9 cellular contexts compared by ENCODE assay signal in the genomic region with DNA sequence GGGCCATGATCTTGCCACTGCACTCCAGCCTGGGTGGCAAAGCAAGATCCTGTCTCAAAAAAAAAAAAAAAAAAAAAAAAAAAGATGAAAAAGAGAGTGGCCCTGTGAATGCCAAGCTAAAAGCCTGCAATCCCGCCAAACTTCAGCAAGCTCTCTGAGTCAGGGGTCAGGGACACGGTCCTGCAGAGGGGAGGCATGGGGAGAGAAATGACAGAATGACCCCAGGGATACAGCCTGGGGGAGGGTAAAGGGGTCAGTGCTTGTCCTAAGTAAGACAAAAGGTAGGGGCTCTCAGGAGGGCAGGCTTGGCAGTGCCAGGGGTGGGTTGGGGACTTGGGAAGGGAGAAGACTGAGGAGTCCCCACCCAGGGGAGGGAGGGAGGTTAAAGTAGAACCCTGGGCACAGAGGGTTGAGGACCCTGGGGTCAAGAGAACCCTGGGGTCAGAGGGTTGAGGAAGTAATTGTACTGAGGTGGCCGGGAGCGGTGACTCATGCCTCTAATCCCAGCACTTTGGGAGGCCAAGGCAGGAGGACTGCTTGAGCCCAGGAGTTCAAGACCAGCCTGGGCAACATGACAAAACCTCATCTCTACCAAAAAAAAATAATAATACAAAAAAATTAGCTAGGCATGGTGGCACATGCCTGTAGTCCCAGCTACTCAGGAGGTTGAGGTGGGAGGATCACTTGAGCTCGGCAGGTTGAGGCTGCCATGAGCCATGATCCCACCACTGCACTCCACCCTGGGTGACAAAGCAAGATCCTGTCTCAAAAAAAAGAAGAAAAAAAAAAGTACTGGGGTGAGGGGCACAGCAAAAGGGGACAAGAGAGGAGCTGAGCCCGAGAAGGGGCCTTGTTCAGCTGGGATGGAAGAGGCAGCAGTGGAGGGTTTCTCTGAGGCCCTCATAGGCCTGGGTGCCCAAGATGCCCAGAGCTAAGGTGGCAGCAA. TPM values are rescaled to one million over a fixed set of nuclear protein-coding genes. Genes with fewer than 3 reads are reported as not detected.
A peak's percentile ranks its signal among the peaks of the same experiment; 100 is the strongest.
DNase-seq lines count a peak whose midpoint lies in the region; ATAC-seq, FAIRE-seq and TF ChIP-seq lines count a peak whose summit lies in the region.
"Had no signal": no experiment of that assay in that cellular context is flagged by ENCODE, and none has a peak within 500 bp of the region (broad histone marks: within the 10 kb centered on the region; RNA-seq: fewer than 3 reads in every experiment).

No MANE protein-coding gene starts in this region.

- no peak for ATAC-seq in stimulated activated effector memory CD8-positive, alpha-beta T cell treated with anti-CD3 and anti-CD28 coated beads, Interleukin-12 subunit alpha, Interleukin-12 subunit beta, amount 100 ng/mL, for 72 hours
- no peak for ATAC-seq in mucosa of descending colon

- H2AFZ ChIP-seq in GM23248, result no peak overlapping the region

- H4K20me1 ChIP-seq in GM23248 (ENCODE audit: insufficient read depth), result no peaks in the 10 kb centered on the region

- H3K4me2 ChIP-seq in GM23248 (ENCODE audit: unreplicated experiment), result peak overlapping the region; percentile 23

- H3K4me3 ChIP-seq in GM23248, result no peak overlapping the region
- H3K4me3 ChIP-seq in adipocyte (ENCODE audit: low read length), result no peak overlapping the region
- no peak overlapping the region for H3K4me3 ChIP-seq in kidney (ENCODE audit: low read length in 2 of 2)
- H3K4me3 ChIP-seq in CD8-positive, alpha-beta memory T cell (ENCODE audit: low read length), result no peak overlapping the region
- no peak overlapping the region for H3K4me3 ChIP-seq in mucosa of descending colon

- H3K36me3 Mint-ChIP-seq in stimulated activated effector memory CD8-positive, alpha-beta T cell treated with anti-CD3 and anti-CD28 coated beads, Interleukin-12 subunit alpha, Interleukin-12 subunit beta, amount 100 ng/mL, for 72 hours, result peaks cover 52% of the 10 kb centered on the region
- peaks cover 0 to 7% (median 0%) of the 10 kb centered on the region in 3 donors for H3K36me3 Mint-ChIP-seq in CD8-positive, alpha-beta memory T cell

- peak overlapping the region; percentile 29 for H3K27ac Mint-ChIP-seq in stimulated activated effector memory CD8-positive, alpha-beta T cell treated with anti-CD3 and anti-CD28 coated beads, Interleukin-12 subunit alpha, Interleukin-12 subunit beta, amount 100 ng/mL, for 72 hours
- H3K27ac Mint-ChIP-seq in CD8-positive, alpha-beta memory T cell, result peak overlapping the region in 2 of 8 donors; percentile 72 to 93

- no peaks in the 10 kb centered on the region for H3K9me3 Mint-ChIP-seq in stimulated activated effector memory CD8-positive, alpha-beta T cell treated with anti-CD3 and anti-CD28 coated beads, Interleukin-12 subunit alpha, Interleukin-12 subunit beta, amount 100 ng/mL, for 72 hours
- no peaks in the 10 kb centered on the region for H3K9me3 Mint-ChIP-seq in CD8-positive, alpha-beta memory T cell

- peaks cover 28% of the 10 kb centered on the region for H3K4me1 ChIP-seq in GM23248 (ENCODE audit: insufficient read depth)
- peaks cover 53% of the 10 kb centered on the region for H3K4me1 ChIP-seq in adipocyte (ENCODE audit: control insufficient read depth, insufficient read depth, low read length)
- peaks cover 28 to 53% of the 10 kb centered on the region in 2 donors for H3K4me1 ChIP-seq in kidney (ENCODE audit: control insufficient read depth in 1 of 2, insufficient read depth in 1 of 2, low read depth in 1 of 2, low read length in 2 of 2)
- peaks cover 5% of the 10 kb centered on the region for H3K4me1 ChIP-seq in CD8-positive, alpha-beta memory T cell (ENCODE audit: insufficient read depth, low read length)
- peaks cover 37% of the 10 kb centered on the region for H3K4me1 ChIP-seq in mucosa of descending colon (ENCODE audit: low read depth)

- 40 to 55% methylated on average over 6 of the region's 6 CpGs for WGBS in GM23248 (ENCODE audit: low coverage in 1 of 2, low lambda C conversion rate in 2 of 2, missing lambda C conversion rate in 2 of 2), 2 experiments

- no peak for TF ChIP-seq CTCF in kidney (IDR thresholded peaks at IDR 0.05; ENCODE audit: borderline replicate concordance, extremely low read depth, insufficient read depth)
- TF ChIP-seq CTCF in mucosa of descending colon (IDR thresholded peaks at IDR 0.05), result no peak

- H3K27ac ChIP-seq in GM23248 (peak overlapping the region; percentile 48), kidney (ENCODE audit: low read depth in 2 of 2, low read length in 2 of 2) (peak overlapping the region; percentile 91 to 94)
- H3K27ac ChIP-seq in CD8-positive, alpha-beta memory T cell (ENCODE audit: low read depth, low read length), result no peak overlapping the region

- H3K27me3 ChIP-seq in GM23248 (replicated peaks; ENCODE audit: insufficient read depth) (no peaks in the 10 kb centered on the region), adipocyte (replicated peaks; ENCODE audit: control insufficient read depth, insufficient read depth, low read length) (no peaks in the 10 kb centered on the region)
- no peaks in the 10 kb centered on the region for H3K27me3 ChIP-seq in CD8-positive, alpha-beta memory T cell (ENCODE audit: insufficient read depth, low read length, poor library complexity, severe bottlenecking)

- POLR2A ChIA-PET in CD8-positive, alpha-beta memory T cell (lab: Charles Lee), result interaction anchor here (0.5 to 0.6 kb wide), 2 partner anchors 20 to 149 kb away, joined by 3 to 5 read pairs; no protein-coding TSS in a partner anchor

- intact Hi-C loops in kidney (cut with DNase I), result no loop called here
- intact Hi-C loops in mucosa of descending colon (cut with DNase I, micrococcal nuclease), result no loop called here

- DNase-seq in GM23248, result peak; percentile 53
- DNase-seq in adipocyte (ENCODE audit: low read depth), result no peak
- no peak for DNase-seq in kidney
- DNase-seq in stimulated activated effector memory CD8-positive, alpha-beta T cell treated with anti-CD3 and anti-CD28 coated beads, Interleukin-12 subunit alpha, Interleukin-12 subunit beta, amount 100 ng/mL, for 72 hours (ENCODE audit: low spot score in 2 of 2), result no peak
- no peak for DNase-seq in CD8-positive, alpha-beta memory T cell
- no peak for DNase-seq in stimulated activated CD8-positive, alpha-beta memory T cell treated with anti-CD3 and anti-CD28 coated beads, Interleukin-4, amount 100 ng/mL, for 48 hours
- no peak for DNase-seq in LoVo (ENCODE audit: low spot score)
- DNase-seq in mucosa of descending colon, result no peak
- DNase-seq: NCI-H2081 treated with DMSO at 0.1 percent for 48 hours had no signal

- H3K9me2 ChIP-seq in GM23248 (ENCODE audit: insufficient read depth), result no peaks in the 10 kb centered on the region

- H3K9ac ChIP-seq in GM23248 (peak overlapping the region; percentile 41; the same call in 1 of the 2 replicates), adipocyte (ENCODE audit: low read length) (peak overlapping the region; percentile 38), kidney (ENCODE audit: low read length in 2 of 2) (peak overlapping the region; percentile 8 to 34)

- H3K79me2 ChIP-seq in GM23248 (ENCODE audit: insufficient read depth), result no peaks in the 10 kb centered on the region

- in situ Hi-C loops in GM23248 (cut with MboI), result no loop called here

- FAIRE-seq in kidney (lab: Jason Lieb, UNC), result no peak

- H3K9me3 ChIP-seq in GM23248 (ENCODE audit: low read depth) (no peaks in the 10 kb centered on the region), adipocyte (ENCODE audit: control insufficient read depth, low read length) (no peaks in the 10 kb centered on the region), kidney (ENCODE audit: control insufficient read depth in 1 of 2, low read length in 2 of 2) (no peaks in the 10 kb centered on the region), mucosa of descending colon (no peaks in the 10 kb centered on the region)
- no peaks in the 10 kb centered on the region for H3K9me3 ChIP-seq in CD8-positive, alpha-beta memory T cell (ENCODE audit: low read length)

- peaks cover 0 to 6% of the 10 kb centered on the region in 2 donors for H3K27me3 Mint-ChIP-seq in CD8-positive, alpha-beta memory T cell

- H3F3A ChIP-seq in GM23248 (ENCODE audit: insufficient read depth), result peaks cover 19% of the 10 kb centered on the region

- CTCF ChIA-PET in CD8-positive, alpha-beta memory T cell (lab: Charles Lee), result interaction anchor here (0.6 to 2.3 kb wide), 10 partner anchors 11 to 149 kb away, joined by 3 to 9 read pairs (median 4); no protein-coding TSS in a partner anchor

- H3K4me1 Mint-ChIP-seq in stimulated activated effector memory CD8-positive, alpha-beta T cell treated with anti-CD3 and anti-CD28 coated beads, Interleukin-12 subunit alpha, Interleukin-12 subunit beta, amount 100 ng/mL, for 72 hours, result peaks cover 11% of the 10 kb centered on the region
- H3K4me1 Mint-ChIP-seq in CD8-positive, alpha-beta memory T cell, result peaks cover 0 to 9% (median 5%) of the 10 kb centered on the region in 3 donors

- H3K36me3 ChIP-seq in GM23248 (ENCODE audit: low read depth) (no peaks in the 10 kb centered on the region), adipocyte (ENCODE audit: control insufficient read depth, insufficient read depth, low read length, severe bottlenecking) (peaks cover under 1% of the 10 kb centered on the region), kidney (ENCODE audit: control insufficient read depth in 1 of 2, insufficient read depth in 2 of 2, low read length in 2 of 2) (no peaks in the 10 kb centered on the region), mucosa of descending colon (ENCODE audit: low read depth) (no peaks in the 10 kb centered on the region)
- H3K36me3 ChIP-seq in CD8-positive, alpha-beta memory T cell (ENCODE audit: insufficient read depth, low read length), result no peaks in the 10 kb centered on the region

- H3K4me3 Mint-ChIP-seq in stimulated activated effector memory CD8-positive, alpha-beta T cell treated with anti-CD3 and anti-CD28 coated beads, Interleukin-12 subunit alpha, Interleukin-12 subunit beta, amount 100 ng/mL, for 72 hours, result no peak overlapping the region
- H3K4me3 Mint-ChIP-seq in CD8-positive, alpha-beta memory T cell, result no peak overlapping the region

RNA-seq across cellular contexts. Expression of gene SEMA3B, which starts 5.2 kb away (rescaled TPM):
- total RNA-seq in GM23248 (2014; rRNA removed; shearing (Covaris generic)), result 8.8 and 13.3 TPM in 2 replicates
- polyA plus RNA-seq in GM23248 (2016; fragmentation: Nextera tagmentation; extraction: Ambion mirVana), result 7.6 and 8.4 TPM in 2 replicates
- total RNA-seq in kidney, result 96.1 TPM
- polyA plus RNA-seq in kidney (ENCODE audit: insufficient read depth, low read depth, low replicate concordance), result 99.9 TPM
- total RNA-seq in CD8-positive, alpha-beta memory T cell, result under 1 TPM in 1 of 2 experiments, not detected in 1; 0.22 TPM
- not detected for polyA plus RNA-seq in CD8-positive, alpha-beta memory T cell
- 100 to 1,000 TPM in 1 of 3 donors, 10 to 100 TPM in 2; 42.0 to 129 (median 59.2) TPM for total RNA-seq in mucosa of descending colon

RNA-seq across cellular contexts. Expression of gene LSMEM2, which starts 15.2 kb away (rescaled TPM):
- total RNA-seq in GM23248 (2014; rRNA removed; shearing (Covaris generic)), result not detected in 2 replicates
- polyA plus RNA-seq in GM23248 (2016; fragmentation: Nextera tagmentation; extraction: Ambion mirVana), result not detected in 2 replicates
- 0.22 TPM for total RNA-seq in kidney
- polyA plus RNA-seq in kidney (ENCODE audit: insufficient read depth, low read depth, low replicate concordance), result 0.62 TPM
- not detected for total RNA-seq in CD8-positive, alpha-beta memory T cell
- polyA plus RNA-seq in CD8-positive, alpha-beta memory T cell, result not detected
- under 1 TPM in 1 of 3 donors, not detected in 2; 0.32 TPM for total RNA-seq in mucosa of descending colon

RNA-seq across cellular contexts. Expression of gene GNAI2, which starts 27.7 kb away (rescaled TPM):
- 393 and 427 TPM in 2 replicates for total RNA-seq in GM23248 (2014; rRNA removed; shearing (Covaris generic))
- 424 and 426 TPM in 2 replicates for polyA plus RNA-seq in GM23248 (2016; fragmentation: Nextera tagmentation; extraction: Ambion mirVana)
- total RNA-seq in kidney, result 245 TPM
- polyA plus RNA-seq in kidney (ENCODE audit: insufficient read depth, low read depth, low replicate concordance), result 141 TPM
- total RNA-seq in CD8-positive, alpha-beta memory T cell, result 100 to 1,000 TPM; 259 to 265 TPM
- 665 TPM for polyA plus RNA-seq in CD8-positive, alpha-beta memory T cell
- total RNA-seq in mucosa of descending colon, result 100 to 1,000 TPM in 1 of 3 donors, 10 to 100 TPM in 2; 47.0 to 190 (median 96.4) TPM

RNA-seq across cellular contexts. Expression of gene IFRD2, which starts 28.5 kb away (rescaled TPM):
- total RNA-seq in GM23248 (2014; rRNA removed; shearing (Covaris generic)), result 86.6 and 90.2 TPM in 2 replicates
- polyA plus RNA-seq in GM23248 (2016; fragmentation: Nextera tagmentation; extraction: Ambion mirVana) (85.4 and 90.6 TPM in 2 replicates), kidney (ENCODE audit: insufficient read depth, low read depth, low replicate concordance) (54.1 TPM)
- total RNA-seq in kidney (78.1 TPM), mucosa of descending colon (10 to 100 TPM; 54.8 to 59.8 (median 57.0) TPM)
- total RNA-seq in CD8-positive, alpha-beta memory T cell, result 100 to 1,000 TPM; 191 to 192 TPM
- 66.8 TPM for polyA plus RNA-seq in CD8-positive, alpha-beta memory T cell

RNA-seq across cellular contexts. Expression of gene HYAL3, which starts 35.5 kb away (rescaled TPM):
- total RNA-seq in GM23248 (2014; rRNA removed; shearing (Covaris generic)), result 3.0 and 9.6 TPM in 2 replicates
- 5.7 and 7.6 TPM in 2 replicates for polyA plus RNA-seq in GM23248 (2016; fragmentation: Nextera tagmentation; extraction: Ambion mirVana)
- total RNA-seq in kidney, result 2.0 TPM
- polyA plus RNA-seq in kidney (ENCODE audit: insufficient read depth, low read depth, low replicate concordance), result 3.2 TPM
- 1 to 10 TPM; 7.7 to 8.4 TPM for total RNA-seq in CD8-positive, alpha-beta memory T cell
- 3.6 TPM for polyA plus RNA-seq in CD8-positive, alpha-beta memory T cell
- 1 to 10 TPM; 1.4 to 2.9 (median 1.4) TPM for total RNA-seq in mucosa of descending colon
